Comparison of ENCODE assay signal across 16 cellular contexts in genomic region chr3:100209169-100209568, GRCh38.
"Had no signal": no experiment of that assay in that cellular context is flagged by ENCODE, and none has a peak within 500 bp of the region (broad histone marks: within the 10 kb centered on the region; RNA-seq: fewer than 3 reads in every experiment).

No MANE protein-coding gene starts in this region.

- H3K4me3 Mint-ChIP-seq: endodermal cell, nephron progenitor cell had no signal

- H3K36me3 ChIP-seq: heart right ventricle, neutrophil, sigmoid colon had no signal

- DNase-seq: effector CD4-positive, alpha-beta T cell; endodermal cell; erythroblast; heart right ventricle; kidney; left cardiac atrium; left ventricle myocardium superior; nephron progenitor cell; posterior cingulate gyrus; sigmoid colon; stimulated activated CD4-positive, alpha-beta T cell treated with anti-CD3 and anti-CD28 coated beads, Interleukin-12 subunit alpha, Interleukin-12 subunit beta, amount 100 ng/mL, for 4 hours; stimulated activated naive CD4-positive, alpha-beta T cell treated with Interleukin-2 at 50 U/mL for 16 hours; trophoblast cell had no signal

- H3K27me3 ChIP-seq: heart right ventricle, neutrophil, sigmoid colon had no signal

- H3K4me3 ChIP-seq: heart right ventricle, sigmoid colon, skin epidermis had no signal

- H3K27ac Mint-ChIP-seq: endodermal cell, nephron progenitor cell had no signal

- H3K27ac ChIP-seq: coronary artery, neutrophil had no signal

- H3K9me3 ChIP-seq: neutrophil, sigmoid colon had no signal
